Comparison of ENCODE assay signal across 11 cellular contexts in genomic region chr11:118153516-118153915, GRCh38. TPM values are rescaled to one million over a fixed set of nuclear protein-coding genes. Genes with fewer than 3 reads are reported as not detected.
DNase-seq lines count a peak whose midpoint lies in the region; ATAC-seq, FAIRE-seq and TF ChIP-seq lines count a peak whose summit lies in the region.
"Had no signal": no experiment of that assay in that cellular context is flagged by ENCODE, and none has a peak within 500 bp of the region (broad histone marks: within the 10 kb centered on the region; RNA-seq: fewer than 3 reads in every experiment).

No MANE protein-coding gene starts in this region.

- H3K36me3 ChIP-seq in WERI-Rb-1 (no peaks in the 10 kb centered on the region), prostate gland (no peaks in the 10 kb centered on the region)
- H3K36me3 ChIP-seq: gastroesophageal sphincter, neutrophil had no signal

- peaks cover 10% of the 10 kb centered on the region for H3K4me1 ChIP-seq in prostate gland (replicated peaks)

- peaks cover 17% of the 10 kb centered on the region for H3K4me1 Mint-ChIP-seq in glutamatergic neuron (ENCODE audit: low read depth, unreplicated experiment)

- H3K27me3 ChIP-seq in WERI-Rb-1 (ENCODE audit: insufficient read depth, low read depth, severe bottlenecking): no peaks in the 10 kb centered on the region
- H3K27me3 ChIP-seq in prostate gland (replicated peaks; ENCODE audit: insufficient read depth): no peaks in the 10 kb centered on the region

- peak overlapping the region; percentile 35 for H3K4me3 Mint-ChIP-seq in glutamatergic neuron (ENCODE audit: unreplicated experiment)

- intact Hi-C loops in prostate gland (cut with DNase I): no loop called here

- no peak overlapping the region for H3K27ac Mint-ChIP-seq in glutamatergic neuron (ENCODE audit: unreplicated experiment)

- 39% methylated on average over 16 of the region's 16 CpGs for WGBS in prostate gland

- peaks cover 25% of the 10 kb centered on the region for H3K27me3 Mint-ChIP-seq in glutamatergic neuron (ENCODE audit: unreplicated experiment)

- TF ChIP-seq CTCF in WERI-Rb-1 (IDR thresholded peaks at IDR 0.05; ENCODE audit: low read depth, low read length): no peak
- TF ChIP-seq CTCF in glutamatergic neuron (IDR thresholded peaks at IDR 0.05; ENCODE audit: partially characterized antibody, unreplicated experiment): no peak
- no peak for TF ChIP-seq CTCF in prostate gland (IDR thresholded peaks at IDR 0.05)

- H3K27ac ChIP-seq in WERI-Rb-1 (no peak overlapping the region), prostate gland (no peak overlapping the region)
- H3K27ac ChIP-seq: neutrophil had no signal

- DNase-seq in GM12891 (ENCODE audit: insufficient read length, low spot score) (no peak), WERI-Rb-1 (no peak), glutamatergic neuron (no peak), prostate gland (ENCODE audit: low spot score) (no peak)
- no peak for DNase-seq in stimulated activated CD4-positive, alpha-beta T cell treated with anti-CD3 and anti-CD28 coated beads, Interleukin-2, amount 100 ng/mL, for 24 hours
- DNase-seq: SIG-M5 had no signal

- H3K9me3 ChIP-seq in WERI-Rb-1 (ENCODE audit: severe bottlenecking): no peaks in the 10 kb centered on the region
- no peaks in the 10 kb centered on the region for H3K9me3 ChIP-seq in prostate gland
- H3K9me3 ChIP-seq: gastroesophageal sphincter, neutrophil had no signal

- H3K9me3 Mint-ChIP-seq in glutamatergic neuron (ENCODE audit: unreplicated experiment): peaks cover 2% of the 10 kb centered on the region

- no peak for ATAC-seq in GM18909 (IDR thresholded peaks at IDR 0.05; ENCODE audit: poor library complexity, unreplicated experiment)
- ATAC-seq in HG03039 (IDR thresholded peaks at IDR 0.05; ENCODE audit: unreplicated experiment): no peak
- ATAC-seq in HG02642 (IDR thresholded peaks at IDR 0.05; ENCODE audit: poor library complexity, unreplicated experiment): no peak

- H3K4me3 ChIP-seq in WERI-Rb-1 (ENCODE audit: low read depth, low read length) (peak overlapping the region; percentile 49; the same call in 1 of the 2 replicates), prostate gland (peak overlapping the region; percentile 36 to 46)

- FAIRE-seq in GM12891 (lab: Jason Lieb, UNC): peak; percentile 31

- TF ChIP-seq POLR2A in GM12891 (IDR thresholded peaks at IDR 0.05; ENCODE audit: low read depth, low read length) (no peak), prostate gland (IDR thresholded peaks at IDR 0.05) (no peak)

- no peaks in the 10 kb centered on the region for H3K36me3 Mint-ChIP-seq in glutamatergic neuron (ENCODE audit: unreplicated experiment)

TF ChIP-seq in GM12891, 5 proteins besides CTCF, POLR2A, EP300 and RAD21:
- TF ChIP-seq POLR2AphosphoS5 (IDR thresholded peaks at IDR 0.05; ENCODE audit: low read depth, low read length) (no peak), POU2F2 (IDR thresholded peaks at IDR 0.05; ENCODE audit: low read depth, low read length) (no peak)

RNA-seq across cellular contexts. Expression of gene SCN4B, which starts 0.9 kb away (rescaled TPM):
- polyA plus RNA-seq in GM12891 (2012; ENCODE audit: low read depth, missing spikeins): 0.04 TPM
- total RNA-seq in glutamatergic neuron (ENCODE audit: unreplicated experiment) (2.9 TPM), prostate gland (1 to 10 TPM; 3.0 to 5.6 TPM)

RNA-seq across cellular contexts. Expression of gene SCN2B, which starts 22.9 kb away (rescaled TPM):
- not detected for polyA plus RNA-seq in GM12891 (2012; ENCODE audit: low read depth, missing spikeins)
- total RNA-seq in glutamatergic neuron (ENCODE audit: unreplicated experiment): 0.39 TPM
- 1 to 10 TPM in 1 of 2 donors, under 1 TPM in 1; 0.68 to 1.1 TPM for total RNA-seq in prostate gland
